ENCODE assay signal across 8 cellular contexts in the genomic region with DNA sequence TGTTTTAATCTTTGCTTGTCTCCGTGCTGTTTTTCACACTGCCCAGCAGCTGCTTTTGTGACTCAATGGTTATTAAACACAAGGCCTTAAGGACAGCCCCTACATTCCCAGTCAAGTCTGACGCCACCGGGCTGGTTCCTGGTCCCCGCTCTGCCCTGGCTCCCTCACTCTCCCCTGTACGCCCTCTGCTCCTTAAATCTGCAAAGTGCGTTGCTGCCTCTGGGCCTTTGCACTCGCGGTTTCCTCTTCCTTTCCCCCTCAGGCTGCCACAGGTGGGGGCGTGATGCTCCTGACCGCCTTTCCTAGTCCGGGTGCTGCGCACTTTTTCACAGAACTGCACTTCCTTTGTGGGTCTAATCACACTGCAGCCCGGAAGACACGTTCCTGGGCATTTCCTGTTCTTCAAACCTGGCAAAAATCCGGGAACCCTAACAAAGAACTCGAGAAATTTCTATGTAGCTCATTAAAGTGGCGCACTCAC. TPM values are rescaled to one million over a fixed set of nuclear protein-coding genes. Genes with fewer than 3 reads are reported as not detected.
DNase-seq lines count a peak whose midpoint lies in the region; ATAC-seq and TF ChIP-seq lines count a peak whose summit lies in the region.

No MANE protein-coding gene starts in this region.

- peak; percentile 15 for DNase-seq in Ammon's horn (ENCODE audit: low spot score)
- DNase-seq in UCSD-AML1 (lab: John Stamatoyannopoulos, UW; ENCODE audit: unreplicated experiment) = peak; percentile 75
- DNase-seq in dermis blood vessel endothelial cell = peak; percentile 98
- DNase-seq in naive thymus-derived CD4-positive, alpha-beta T cell = peak in 7 of 9 donors; percentile 45 to 59 (median 48)
- no peak for DNase-seq in NCI-H1417 treated with DMSO at 0.1 percent for 48 hours (lab: John Stamatoyannopoulos, UW)
- DNase-seq in GM20000 (ENCODE audit: low spot score) = no peak
- no peak for DNase-seq in cortex of kidney (lab: John Stamatoyannopoulos, UW)

- no peaks in the 10 kb centered on the region for H3K27me3 ChIP-seq in naive thymus-derived CD4-positive, alpha-beta T cell (ENCODE audit: control insufficient read depth in 2 of 2, insufficient read depth in 2 of 2, low read length in 2 of 2)

- H3K4me3 Mint-ChIP-seq in naive thymus-derived CD4-positive, alpha-beta T cell = peak overlapping the region; percentile 73 to 90 (median 82)

- peaks cover 45 to 79% of the 10 kb centered on the region in 2 donors for H3K4me1 ChIP-seq in naive thymus-derived CD4-positive, alpha-beta T cell (ENCODE audit: control insufficient read depth in 2 of 2, insufficient read depth in 2 of 2, low read length in 2 of 2)

- POLR2A ChIA-PET in naive thymus-derived CD4-positive, alpha-beta T cell (lab: Charles Lee) = interaction anchor here (0.6 to 19.2 kb wide), 9 partner anchors 12 to 126 kb away, joined by 3 to 687 read pairs (median 3); partner anchors contain the start of gene RPS11

- no peaks in the 10 kb centered on the region for H3K9me3 ChIP-seq in naive thymus-derived CD4-positive, alpha-beta T cell (ENCODE audit: control insufficient read depth in 2 of 3, low read length in 3 of 3)

- H3K9me3 Mint-ChIP-seq in naive thymus-derived CD4-positive, alpha-beta T cell = peaks cover 0 to 2% (median 0%) of the 10 kb centered on the region in 11 donors

- H3K27ac ChIP-seq in naive thymus-derived CD4-positive, alpha-beta T cell (ENCODE audit: low read depth, low read length) = peak overlapping the region; percentile 58

- H3K27me3 Mint-ChIP-seq in naive thymus-derived CD4-positive, alpha-beta T cell = no peaks in the 10 kb centered on the region

- no peak for ATAC-seq in naive thymus-derived CD4-positive, alpha-beta T cell
- ATAC-seq in HG02588 (IDR thresholded peaks at IDR 0.05; ENCODE audit: unreplicated experiment) = no peak

- H3K4me1 Mint-ChIP-seq in naive thymus-derived CD4-positive, alpha-beta T cell = peaks cover 41 to 71% (median 64%) of the 10 kb centered on the region in 7 donors

- CTCF ChIA-PET in naive thymus-derived CD4-positive, alpha-beta T cell (lab: Charles Lee) = interaction anchor here (0.6 to 10.2 kb wide), 5 partner anchors 7 to 48 kb away, joined by 3 to 231 read pairs (median 7); no protein-coding TSS in a partner anchor

- H3K36me3 ChIP-seq in naive thymus-derived CD4-positive, alpha-beta T cell (ENCODE audit: control insufficient read depth in 2 of 3, insufficient read depth in 3 of 3, low read length in 3 of 3) = peaks cover 8 to 40% (median 14%) of the 10 kb centered on the region in 3 experiments

- no peak for TF ChIP-seq CTCF in GM20000 (IDR thresholded peaks at IDR 0.05; ENCODE audit: extremely low read depth, missing control alignments)

- intact Hi-C loops in naive thymus-derived CD4-positive, alpha-beta T cell (cut with micrococcal nuclease) = loop anchor here in 1 of 2 donors (1.0 kb wide), 1 partner anchor 14 kb away; no protein-coding TSS in a partner anchor

- peaks cover 10 to 59% (median 35%) of the 10 kb centered on the region in 5 donors for H3K36me3 Mint-ChIP-seq in naive thymus-derived CD4-positive, alpha-beta T cell

- H3K4me3 ChIP-seq in naive thymus-derived CD4-positive, alpha-beta T cell (ENCODE audit: low read length) = peak overlapping the region; percentile 27

- H3K27ac Mint-ChIP-seq in naive thymus-derived CD4-positive, alpha-beta T cell = peak overlapping the region; percentile 93 to 100 (median 98)

RNA-seq across cellular contexts. Expression of gene NOSIP, which starts 25.6 kb away (rescaled TPM):
- total RNA-seq in dermis blood vessel endothelial cell = 90.4 and 98.7 TPM in 2 replicates
- 100 to 1,000 TPM; 222 to 267 (median 228) TPM for total RNA-seq in naive thymus-derived CD4-positive, alpha-beta T cell
- 1,000 to 10,000 TPM in 1 of 2 donors, 100 to 1,000 TPM in 1; 933 to 1,232 TPM for polyA plus RNA-seq in naive thymus-derived CD4-positive, alpha-beta T cell

RNA-seq across cellular contexts. Expression of gene PRRG2, which starts 26.4 kb away (rescaled TPM):
- 6.1 and 7.5 TPM in 2 replicates for total RNA-seq in dermis blood vessel endothelial cell
- 1 to 10 TPM in 2 of 5 experiments, under 1 TPM in 3; 0.44 to 2.9 (median 0.58) TPM for total RNA-seq in naive thymus-derived CD4-positive, alpha-beta T cell
- under 1 TPM in 1 of 2 donors, not detected in 1; 0.30 TPM for polyA plus RNA-seq in naive thymus-derived CD4-positive, alpha-beta T cell

RNA-seq across cellular contexts. Expression of gene RCN3, which starts 26.9 kb away (rescaled TPM):
- total RNA-seq in dermis blood vessel endothelial cell = 6.7 and 24.8 TPM in 2 replicates
- 10 to 100 TPM in 1 of 5 experiments, 1 to 10 TPM in 4; 1.9 to 14.5 (median 3.5) TPM for total RNA-seq in naive thymus-derived CD4-positive, alpha-beta T cell
- polyA plus RNA-seq in naive thymus-derived CD4-positive, alpha-beta T cell = 10 to 100 TPM in 1 of 2 donors, 1 to 10 TPM in 1; 6.9 to 12.3 TPM

RNA-seq across cellular contexts. Expression of gene PRR12, which starts 36.2 kb away (rescaled TPM):
- total RNA-seq in dermis blood vessel endothelial cell = 2.4 and 4.8 TPM in 2 replicates
- total RNA-seq in naive thymus-derived CD4-positive, alpha-beta T cell = 10 to 100 TPM; 45.6 to 69.4 (median 60.0) TPM
- under 1 TPM; 0.25 to 0.74 TPM for polyA plus RNA-seq in naive thymus-derived CD4-positive, alpha-beta T cell

RNA-seq across cellular contexts. Expression of gene FCGRT, which starts 42.3 kb away (rescaled TPM):
- 77.9 and 241 TPM in 2 replicates for total RNA-seq in dermis blood vessel endothelial cell
- 100 to 1,000 TPM in 1 of 5 experiments, 10 to 100 TPM in 3, 1 to 10 TPM in 1; 8.2 to 177 (median 47.5) TPM for total RNA-seq in naive thymus-derived CD4-positive, alpha-beta T cell
- 100 to 1,000 TPM; 117 to 129 TPM for polyA plus RNA-seq in naive thymus-derived CD4-positive, alpha-beta T cell

Comparison
In these comparisons a context has a peak if more than half of its experiments do, and no peak if none do; other contexts are left out.
1. DNase-seq: peak in Ammon's horn (single experiment), UCSD-AML1 (single experiment), dermis blood vessel endothelial cell (single experiment) and naive thymus-derived CD4-positive, alpha-beta T cell (7 of 9); none in NCI-H1417 treated with DMSO at 0.1 percent for 48 hours (single experiment), GM20000 (single experiment) and cortex of kidney (single experiment).